In genomic region chr19:46821512-46822359, GRCh38 we compare ENCODE assay signal across 8 cellular contexts. TPM values are rescaled to one million over a fixed set of nuclear protein-coding genes. Genes with fewer than 3 reads are reported as not detected.
DNase-seq lines count a peak whose midpoint lies in the region; ATAC-seq and FAIRE-seq lines count a peak whose summit lies in the region.

No MANE protein-coding gene starts in this region.

- intact Hi-C loops in dendritic cell treated with granulocyte-macrophage colony-stimulating factor and Interleukin-4, amounts not matched to agents 40 ng/mL and 50 ng/mL, for 4 days (cut with micrococcal nuclease) = no loop called here
- intact Hi-C loops in posterior vena cava (cut with DNase I) = no loop called here

- no peaks in the 10 kb centered on the region for H3K27me3 Mint-ChIP-seq in dendritic cell treated with granulocyte-macrophage colony-stimulating factor and Interleukin-4, amounts not matched to agents 40 ng/mL and 50 ng/mL, for 4 days

- peak; percentile 66 for FAIRE-seq in GM19239 (lab: Jason Lieb, UNC)

- H3K36me3 Mint-ChIP-seq in dendritic cell treated with granulocyte-macrophage colony-stimulating factor and Interleukin-4, amounts not matched to agents 40 ng/mL and 50 ng/mL, for 4 days (ENCODE audit: low read depth) = no peaks in the 10 kb centered on the region

- DNase-seq in GM19239 (ENCODE audit: insufficient read length, low spot score) (peak; percentile 39), T-helper 9 cell (peak; percentile 45), posterior vena cava (ENCODE audit: low spot score) (no peak), ecto neural progenitor cell (ENCODE audit: low spot score) (no peak), COLO829 (ENCODE audit: low spot score) (no peak)
- peak; percentile 58 for DNase-seq in stimulated activated CD4-positive, alpha-beta T cell treated with anti-CD3 and anti-CD28 coated beads, Interleukin-4, amount 100 ng/mL, for 24 hours

- peak overlapping the region; percentile 84 for H3K27ac Mint-ChIP-seq in dendritic cell treated with granulocyte-macrophage colony-stimulating factor and Interleukin-4, amounts not matched to agents 40 ng/mL and 50 ng/mL, for 4 days

- peaks cover 54% of the 10 kb centered on the region for H3K4me1 Mint-ChIP-seq in dendritic cell treated with granulocyte-macrophage colony-stimulating factor and Interleukin-4, amounts not matched to agents 40 ng/mL and 50 ng/mL, for 4 days (ENCODE audit: low read depth)

- ATAC-seq in HG02588 (IDR thresholded peaks at IDR 0.05; ENCODE audit: unreplicated experiment) = no peak

- no peaks in the 10 kb centered on the region for H3K9me3 Mint-ChIP-seq in dendritic cell treated with granulocyte-macrophage colony-stimulating factor and Interleukin-4, amounts not matched to agents 40 ng/mL and 50 ng/mL, for 4 days

- peak overlapping the region; percentile 23 for H3K4me3 Mint-ChIP-seq in dendritic cell treated with granulocyte-macrophage colony-stimulating factor and Interleukin-4, amounts not matched to agents 40 ng/mL and 50 ng/mL, for 4 days

RNA-seq across cellular contexts. Expression of gene AP2S1, which starts 28.9 kb away (rescaled TPM):
- total RNA-seq in posterior vena cava = 100 to 1,000 TPM in 1 of 2 donors, 10 to 100 TPM in 1; 98.0 to 139 TPM

RNA-seq across cellular contexts. Expression of gene SLC1A5, which starts 33.3 kb away (rescaled TPM):
- 10 to 100 TPM; 56.6 to 95.5 TPM for total RNA-seq in posterior vena cava

RNA-seq across cellular contexts. Expression of gene ARHGAP35, which starts 39.1 kb away (rescaled TPM):
- total RNA-seq in posterior vena cava = 10 to 100 TPM; 49.8 to 57.4 TPM

Comparison
In these comparisons a context has a peak if more than half of its experiments do, and no peak if none do; other contexts are left out.
1. DNase-seq: peak in GM19239 (single experiment), T-helper 9 cell (single experiment) and stimulated activated CD4-positive, alpha-beta T cell treated with anti-CD3 and anti-CD28 coated beads, Interleukin-4, amount 100 ng/mL, for 24 hours (single experiment); none in posterior vena cava (single experiment), ecto neural progenitor cell (single experiment) and COLO829 (single experiment).